In the genomic region with DNA sequence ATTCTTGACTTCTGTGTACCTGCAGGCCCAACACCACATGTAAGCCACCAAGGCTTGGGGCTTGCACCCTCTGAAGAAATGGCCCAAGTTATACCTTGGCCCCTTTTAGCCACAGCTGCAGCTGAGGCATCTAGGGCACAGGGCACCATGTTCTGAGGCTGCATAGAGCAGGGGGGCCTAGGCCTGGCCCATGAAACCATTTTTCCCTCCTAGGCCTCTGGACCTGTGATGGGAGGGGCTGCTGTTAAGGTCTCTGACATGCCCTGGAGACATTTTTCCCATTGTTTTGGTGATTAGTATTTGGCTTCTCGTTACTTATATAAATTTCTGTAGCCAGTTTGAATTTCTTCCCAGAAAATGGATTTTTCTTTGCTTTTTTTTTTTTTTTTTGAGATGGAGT, we compare ENCODE assay signal across 1 cellular context.
TF ChIP-seq lines count a peak whose summit lies in the region.

No MANE protein-coding gene starts in this region.

TF ChIP-seq in HEK293, 187 proteins besides CTCF, POLR2A, EP300 and RAD21 (continued from another document):
- TF ChIP-seq, protein P1, sequence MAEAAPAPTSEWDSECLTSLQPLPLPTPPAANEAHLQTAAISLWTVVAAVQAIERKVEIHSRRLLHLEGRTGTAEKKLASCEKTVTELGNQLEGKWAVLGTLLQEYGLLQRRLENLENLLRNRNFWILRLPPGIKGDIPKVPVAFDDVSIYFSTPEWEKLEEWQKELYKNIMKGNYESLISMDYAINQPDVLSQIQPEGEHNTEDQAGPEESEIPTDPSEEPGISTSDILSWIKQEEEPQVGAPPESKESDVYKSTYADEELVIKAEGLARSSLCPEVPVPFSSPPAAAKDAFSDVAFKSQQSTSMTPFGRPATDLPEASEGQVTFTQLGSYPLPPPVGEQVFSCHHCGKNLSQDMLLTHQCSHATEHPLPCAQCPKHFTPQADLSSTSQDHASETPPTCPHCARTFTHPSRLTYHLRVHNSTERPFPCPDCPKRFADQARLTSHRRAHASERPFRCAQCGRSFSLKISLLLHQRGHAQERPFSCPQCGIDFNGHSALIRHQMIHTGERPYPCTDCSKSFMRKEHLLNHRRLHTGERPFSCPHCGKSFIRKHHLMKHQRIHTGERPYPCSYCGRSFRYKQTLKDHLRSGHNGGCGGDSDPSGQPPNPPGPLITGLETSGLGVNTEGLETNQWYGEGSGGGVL (tag by site-specific recombination; IDR thresholded peaks at IDR 0.05): no peak
- TF ChIP-seq, protein P2, sequence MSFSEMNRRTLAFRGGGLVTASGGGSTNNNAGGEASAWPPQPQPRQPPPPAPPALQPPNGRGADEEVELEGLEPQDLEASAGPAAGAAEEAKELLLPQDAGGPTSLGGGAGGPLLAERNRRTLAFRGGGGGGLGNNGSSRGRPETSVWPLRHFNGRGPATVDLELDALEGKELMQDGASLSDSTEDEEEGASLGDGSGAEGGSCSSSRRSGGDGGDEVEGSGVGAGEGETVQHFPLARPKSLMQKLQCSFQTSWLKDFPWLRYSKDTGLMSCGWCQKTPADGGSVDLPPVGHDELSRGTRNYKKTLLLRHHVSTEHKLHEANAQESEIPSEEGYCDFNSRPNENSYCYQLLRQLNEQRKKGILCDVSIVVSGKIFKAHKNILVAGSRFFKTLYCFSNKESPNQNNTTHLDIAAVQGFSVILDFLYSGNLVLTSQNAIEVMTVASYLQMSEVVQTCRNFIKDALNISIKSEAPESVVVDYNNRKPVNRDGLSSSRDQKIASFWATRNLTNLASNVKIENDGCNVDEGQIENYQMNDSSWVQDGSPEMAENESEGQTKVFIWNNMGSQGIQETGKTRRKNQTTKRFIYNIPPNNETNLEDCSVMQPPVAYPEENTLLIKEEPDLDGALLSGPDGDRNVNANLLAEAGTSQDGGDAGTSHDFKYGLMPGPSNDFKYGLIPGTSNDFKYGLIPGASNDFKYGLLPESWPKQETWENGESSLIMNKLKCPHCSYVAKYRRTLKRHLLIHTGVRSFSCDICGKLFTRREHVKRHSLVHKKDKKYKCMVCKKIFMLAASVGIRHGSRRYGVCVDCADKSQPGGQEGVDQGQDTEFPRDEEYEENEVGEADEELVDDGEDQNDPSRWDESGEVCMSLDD (tag by site-specific recombination; IDR thresholded peaks at IDR 0.05): no peak
- TF ChIP-seq ZNF585B (tag by site-specific recombination; IDR thresholded peaks at IDR 0.05) (peak; percentile 98), GLI4 (tag by site-specific recombination; IDR thresholded peaks at IDR 0.05) (no peak), ZNF626 (tag by site-specific recombination; IDR thresholded peaks at IDR 0.05) (no peak)
